In genomic region chr1:197778326-197778922, GRCh38 we compare ENCODE assay signal across 14 cellular contexts. TPM values are rescaled to one million over a fixed set of nuclear protein-coding genes. Genes with fewer than 3 reads are reported as not detected.
DNase-seq lines count a peak whose midpoint lies in the region; ATAC-seq and TF ChIP-seq lines count a peak whose summit lies in the region.
"Had no signal": no experiment of that assay in that cellular context is flagged by ENCODE, and none has a peak within 500 bp of the region (broad histone marks: within the 10 kb centered on the region; RNA-seq: fewer than 3 reads in every experiment).

No MANE protein-coding gene starts in this region.

- peaks cover 32 to 62% (median 43%) of the 10 kb centered on the region in 6 donors for H3K4me1 ChIP-seq in spleen

- peak overlapping the region in 1 of 8 donors; percentile 29 for H3K4me3 ChIP-seq in spleen
- H3K4me3 ChIP-seq: esophagus squamous epithelium had no signal

- no peak for DNase-seq in activated T-cell treated with anti-CD3 and anti-CD28 coated beads, Interleukin-2, amount 50 U/mL, for 72 hours
- DNase-seq in activated T-cell treated with anti-CD3 and anti-CD28 coated beads for 4 hours (no peak), NAMALWA (ENCODE audit: low spot score) (peak; percentile 18), spleen (no peak), AG08395 (ENCODE audit: low spot score) (no peak), DMS114 treated with DMSO at 0.1 percent for 48 hours (lab: John Stamatoyannopoulos, UW; ENCODE audit: unreplicated experiment) (no peak), amniotic stem cell (lab: John Stamatoyannopoulos, UW) (no peak)
- DNase-seq in activated T-helper 1 cell treated with anti-CD3 and anti-CD28 coated beads, Interleukin-12 subunit alpha, Interleukin-12 subunit beta, Interleukin-2, Interleukin-4 antibody, amounts not matched to agents 30 ng/mL and 10 ng/mL and 1 ng/mL, durations not matched to agents 14 hours and 24 hours and 36 hours (ENCODE audit: low spot score) = no peak
- DNase-seq: aorta, esophagus squamous epithelium, HCEC 1CT, hippocampal formation, left colon had no signal

- no peak for TF ChIP-seq CTCF in spleen (IDR thresholded peaks at IDR 0.05 in 8 of 11, conservative IDR thresholded peaks at IDR 0.05 in 3 of 11)

- H3K36me3 Mint-ChIP-seq in activated T-cell treated with anti-CD3 and anti-CD28 coated beads, Interleukin-2, amount 50 U/mL, for 72 hours (ENCODE audit: insufficient read depth in 2 of 2) = no peaks in the 10 kb centered on the region
- H3K36me3 Mint-ChIP-seq in activated T-helper 1 cell treated with anti-CD3 and anti-CD28 coated beads, Interleukin-12 subunit alpha, Interleukin-12 subunit beta, Interleukin-2, Interleukin-4 antibody, amounts not matched to agents 30 ng/mL and 10 ng/mL and 1 ng/mL, durations not matched to agents 14 hours and 24 hours and 36 hours (ENCODE audit: low read depth) = no peaks in the 10 kb centered on the region

- H3K4me3 Mint-ChIP-seq in activated T-cell treated with anti-CD3 and anti-CD28 coated beads, Interleukin-2, amount 50 U/mL, for 72 hours = peak overlapping the region; percentile 60 to 80
- peak overlapping the region; percentile 53 for H3K4me3 Mint-ChIP-seq in activated T-helper 1 cell treated with anti-CD3 and anti-CD28 coated beads, Interleukin-12 subunit alpha, Interleukin-12 subunit beta, Interleukin-2, Interleukin-4 antibody, amounts not matched to agents 30 ng/mL and 10 ng/mL and 1 ng/mL, durations not matched to agents 14 hours and 24 hours and 36 hours

- no peak for TF ChIP-seq POLR2A in spleen (IDR thresholded peaks at IDR 0.05)

- no peaks in the 10 kb centered on the region for H3K36me3 ChIP-seq in spleen
- H3K36me3 ChIP-seq: esophagus squamous epithelium had no signal

- WGBS in spleen, 5 donors = 45 to 51% (median 50%) methylated on average over 4 of the region's 4 CpGs

- no peak for ATAC-seq in activated T-cell treated with anti-CD3 and anti-CD28 coated beads, Interleukin-2, amount 50 U/mL, for 72 hours (replicated peaks in 1 of 2)
- ATAC-seq: left colon had no signal

- H3K27ac ChIP-seq in spleen = peak overlapping the region in 6 of 8 donors; percentile 31 to 68 (median 53)

- H3K9me3 ChIP-seq in spleen = no peaks in the 10 kb centered on the region
- H3K9me3 ChIP-seq: esophagus squamous epithelium had no signal

- H3K27me3 Mint-ChIP-seq in activated T-cell treated with anti-CD3 and anti-CD28 coated beads, Interleukin-2, amount 50 U/mL, for 72 hours (ENCODE audit: low read depth) = no peaks in the 10 kb centered on the region
- H3K27me3 Mint-ChIP-seq in activated T-helper 1 cell treated with anti-CD3 and anti-CD28 coated beads, Interleukin-12 subunit alpha, Interleukin-12 subunit beta, Interleukin-2, Interleukin-4 antibody, amounts not matched to agents 30 ng/mL and 10 ng/mL and 1 ng/mL, durations not matched to agents 14 hours and 24 hours and 36 hours (ENCODE audit: insufficient read depth) = no peaks in the 10 kb centered on the region

- H3K27ac Mint-ChIP-seq in activated T-cell treated with anti-CD3 and anti-CD28 coated beads, Interleukin-2, amount 50 U/mL, for 72 hours = peak overlapping the region; percentile 43
- peak overlapping the region; percentile 62 for H3K27ac Mint-ChIP-seq in activated T-helper 1 cell treated with anti-CD3 and anti-CD28 coated beads, Interleukin-12 subunit alpha, Interleukin-12 subunit beta, Interleukin-2, Interleukin-4 antibody, amounts not matched to agents 30 ng/mL and 10 ng/mL and 1 ng/mL, durations not matched to agents 14 hours and 24 hours and 36 hours

- intact Hi-C loops in activated T-helper 1 cell treated with anti-CD3 and anti-CD28 coated beads, Interleukin-12 subunit alpha, Interleukin-12 subunit beta, Interleukin-2, Interleukin-4 antibody, amounts not matched to agents 30 ng/mL and 10 ng/mL and 1 ng/mL, durations not matched to agents 14 hours and 24 hours and 36 hours (cut with micrococcal nuclease) = loop anchor here (5.0 to 10.0 kb wide), 12 partner anchors 161 to 1396 kb away; partner anchors contain the start of genes ASPM and NEK7
- intact Hi-C loops in spleen (cut with DNase I; ENCODE audit: low total_unique reads) = no loop called here

- H3K4me1 Mint-ChIP-seq in activated T-cell treated with anti-CD3 and anti-CD28 coated beads, Interleukin-2, amount 50 U/mL, for 72 hours (ENCODE audit: low read depth) = peaks cover 50% of the 10 kb centered on the region
- peaks cover 48% of the 10 kb centered on the region for H3K4me1 Mint-ChIP-seq in activated T-helper 1 cell treated with anti-CD3 and anti-CD28 coated beads, Interleukin-12 subunit alpha, Interleukin-12 subunit beta, Interleukin-2, Interleukin-4 antibody, amounts not matched to agents 30 ng/mL and 10 ng/mL and 1 ng/mL, durations not matched to agents 14 hours and 24 hours and 36 hours (ENCODE audit: low read depth)

- H3K9me3 Mint-ChIP-seq in activated T-cell treated with anti-CD3 and anti-CD28 coated beads, Interleukin-2, amount 50 U/mL, for 72 hours = no peaks in the 10 kb centered on the region
- no peaks in the 10 kb centered on the region for H3K9me3 Mint-ChIP-seq in activated T-helper 1 cell treated with anti-CD3 and anti-CD28 coated beads, Interleukin-12 subunit alpha, Interleukin-12 subunit beta, Interleukin-2, Interleukin-4 antibody, amounts not matched to agents 30 ng/mL and 10 ng/mL and 1 ng/mL, durations not matched to agents 14 hours and 24 hours and 36 hours

- H3K27me3 ChIP-seq in spleen (replicated peaks in 1 of 7) = no peaks in the 10 kb centered on the region
- H3K27me3 ChIP-seq: esophagus squamous epithelium had no signal

RNA-seq across cellular contexts. Expression of gene DENND1B, which starts 3.1 kb away (rescaled TPM):
- total RNA-seq in activated T-cell treated with anti-CD3 and anti-CD28 coated beads, Interleukin-2, amount 50 U/mL, for 72 hours = 10 to 100 TPM; 17.7 to 19.9 TPM
- total RNA-seq in activated T-helper 1 cell treated with anti-CD3 and anti-CD28 coated beads, Interleukin-12 subunit alpha, Interleukin-12 subunit beta, Interleukin-2, Interleukin-4 antibody, amounts not matched to agents 30 ng/mL and 10 ng/mL and 1 ng/mL, durations not matched to agents 14 hours and 24 hours and 36 hours = 15.3 and 16.5 TPM in 2 replicates
- total RNA-seq in spleen = 10 to 100 TPM; 18.3 to 31.8 (median 20.9) TPM
- 1 to 10 TPM; 2.8 to 4.1 (median 3.5) TPM for polyA plus RNA-seq in spleen
- total RNA-seq: G401 had no signal
